17 cellular contexts compared by ENCODE assay signal in genomic region chr3:122694966-122695365, GRCh38. TPM values are rescaled to one million over a fixed set of nuclear protein-coding genes. Genes with fewer than 3 reads are reported as not detected.
DNase-seq lines count a peak whose midpoint lies in the region; ATAC-seq, FAIRE-seq and TF ChIP-seq lines count a peak whose summit lies in the region.
"Had no signal": no experiment of that assay in that cellular context is flagged by ENCODE, and none has a peak within 500 bp of the region (broad histone marks: within the 10 kb centered on the region; RNA-seq: fewer than 3 reads in every experiment).

No MANE protein-coding gene starts in this region.

- no peaks in the 10 kb centered on the region for H3K36me3 ChIP-seq in bronchial epithelial cell (ENCODE audit: control insufficient read depth, insufficient read depth, low read length)

- H3K27me3 ChIP-seq in bronchial epithelial cell (ENCODE audit: control insufficient read depth, insufficient read depth, low read length): no peaks in the 10 kb centered on the region

- peak; percentile 55 for FAIRE-seq in bronchial epithelial cell (lab: Jason Lieb, UNC)
- FAIRE-seq: G401.6, K562, small intestine had no signal

- ATAC-seq in GM19452 (IDR thresholded peaks at IDR 0.05; ENCODE audit: unreplicated experiment) (peak; percentile 38), HG03108 (IDR thresholded peaks at IDR 0.05; ENCODE audit: unreplicated experiment) (peak; percentile 35), GM19328 (IDR thresholded peaks at IDR 0.05; ENCODE audit: unreplicated experiment) (no peak)
- ATAC-seq: HCT116, K562 had no signal

- H3K4me3 ChIP-seq in bronchial epithelial cell (ENCODE audit: low read depth, low read length): no peak overlapping the region
- H3K4me3 ChIP-seq: K562 had no signal

- in situ Hi-C loops in GM13976 (cut with MboI; ENCODE audit: low sequenced_read_pairs, unreplicated experiment): no loop called here

- DNase-seq in GM13976 (ENCODE audit: low spot score) (peak; percentile 29), bronchial epithelial cell (ENCODE audit: low read depth) (no peak), kidney tubule cell (ENCODE audit: low spot score) (no peak), NCI-H2227 treated with DMSO at 0.1 percent for 48 hours (lab: John Stamatoyannopoulos, UW) (no peak), cortex of kidney (lab: John Stamatoyannopoulos, UW) (no peak)
- DNase-seq: activated CD4-positive, alpha-beta T cell treated with anti-CD3 and anti-CD28 coated beads for 4 hours; CD4-positive, alpha-beta T cell; mammary epithelial cell; NCI-H1417 treated with DMSO at 0.1 percent for 48 hours; NCI-H524; small intestine had no signal

- TF ChIP-seq CTCF in GM13976 (IDR thresholded peaks at IDR 0.05; ENCODE audit: borderline replicate concordance, control extremely low read depth, extremely low read depth, insufficient read depth, missing control alignments) (no peak), bronchial epithelial cell (IDR thresholded peaks at IDR 0.05; ENCODE audit: insufficient read depth, low read length, severe bottlenecking) (no peak)

RNA-seq across cellular contexts. Expression of gene PARP14, which starts 14.3 kb away (rescaled TPM):
- 13.2 and 23.0 TPM in 2 replicates for total RNA-seq in bronchial epithelial cell
